9 cellular contexts compared by ENCODE assay signal in the genomic region with DNA sequence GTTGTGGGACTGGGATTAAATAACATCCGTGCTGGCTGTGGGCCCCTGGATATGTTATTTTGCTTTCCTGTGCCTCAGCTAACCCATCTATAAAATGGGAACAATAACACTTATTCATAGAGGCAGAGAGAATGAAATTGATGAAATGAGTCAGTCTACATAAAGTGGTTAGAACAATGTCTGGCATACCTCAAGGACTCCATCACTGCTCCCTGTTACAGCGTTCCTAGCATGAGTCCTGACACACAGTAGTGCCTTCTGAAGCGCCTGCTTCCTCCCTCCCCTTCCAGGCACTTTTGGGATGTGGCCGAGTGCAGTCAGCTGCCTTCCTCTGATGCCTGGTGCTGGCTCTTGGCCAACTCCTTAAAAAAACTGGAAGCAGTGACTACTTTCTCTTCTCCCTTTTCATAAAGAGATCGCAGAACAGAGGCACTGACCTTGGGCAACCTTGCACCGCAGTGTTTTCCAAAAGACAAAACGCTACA.
DNase-seq lines count a peak whose midpoint lies in the region; ATAC-seq lines count a peak whose summit lies in the region.
"Had no signal": no experiment of that assay in that cellular context is flagged by ENCODE, and none has a peak within 500 bp of the region (broad histone marks: within the 10 kb centered on the region; RNA-seq: fewer than 3 reads in every experiment).

No MANE protein-coding gene starts in this region.

- no peaks in the 10 kb centered on the region for H3K9me3 ChIP-seq in right cardiac atrium (ENCODE audit: control insufficient read depth, low read length)
- H3K9me3 ChIP-seq in skeletal muscle satellite cell (replicated peaks; ENCODE audit: low read length): no peaks in the 10 kb centered on the region

- H3K36me3 ChIP-seq in skeletal muscle satellite cell (ENCODE audit: insufficient read depth, low read length): no peaks in the 10 kb centered on the region

- H3K27ac Mint-ChIP-seq in T-helper 2 cell treated with Interferon-gamma antibody and Interleukin-4, amounts not matched to agents 5 μg/mL and 100 μg/mL, for 36 hours: no peak overlapping the region
- H3K27ac Mint-ChIP-seq: activated naive CD8-positive, alpha-beta T cell had no signal

- no peak overlapping the region for H3K4me3 ChIP-seq in right cardiac atrium (ENCODE audit: low read length)
- H3K4me3 ChIP-seq in skeletal muscle satellite cell (ENCODE audit: low read length): peak overlapping the region; percentile 5

- no peaks in the 10 kb centered on the region for H3K9me3 Mint-ChIP-seq in T-helper 2 cell treated with Interferon-gamma antibody and Interleukin-4, amounts not matched to agents 5 μg/mL and 100 μg/mL, for 36 hours

- no peaks in the 10 kb centered on the region for H3K36me3 Mint-ChIP-seq in T-helper 2 cell treated with Interferon-gamma antibody and Interleukin-4, amounts not matched to agents 5 μg/mL and 100 μg/mL, for 36 hours (ENCODE audit: low read depth)
- H3K36me3 Mint-ChIP-seq: activated naive CD8-positive, alpha-beta T cell had no signal

- H3K27me3 Mint-ChIP-seq in T-helper 2 cell treated with Interferon-gamma antibody and Interleukin-4, amounts not matched to agents 5 μg/mL and 100 μg/mL, for 36 hours (ENCODE audit: low read depth): no peaks in the 10 kb centered on the region
- H3K27me3 Mint-ChIP-seq: activated naive CD8-positive, alpha-beta T cell had no signal

- DNase-seq in HS-5 (ENCODE audit: low read depth): peak; percentile 39
- peak; percentile 92 for DNase-seq in amniotic epithelial cell (ENCODE audit: low read depth)
- DNase-seq in right cardiac atrium: peak; percentile 80 to 85 (median 85)
- DNase-seq in cortex of kidney (lab: John Stamatoyannopoulos, UW): no peak
- no peak for DNase-seq in T-helper 2 cell treated with Interferon-gamma antibody and Interleukin-4, amounts not matched to agents 5 μg/mL and 100 μg/mL, for 36 hours (ENCODE audit: low spot score)

- H3K4me2 ChIP-seq in skeletal muscle satellite cell (ENCODE audit: low read length): peak overlapping the region; percentile 44

- WGBS in right cardiac atrium: 18% methylated on average over 7 of the region's 7 CpGs

- H3K4me3 Mint-ChIP-seq in T-helper 2 cell treated with Interferon-gamma antibody and Interleukin-4, amounts not matched to agents 5 μg/mL and 100 μg/mL, for 36 hours: no peak overlapping the region
- H3K4me3 Mint-ChIP-seq: activated naive CD8-positive, alpha-beta T cell had no signal

- no peaks in the 10 kb centered on the region for H3K4me1 Mint-ChIP-seq in T-helper 2 cell treated with Interferon-gamma antibody and Interleukin-4, amounts not matched to agents 5 μg/mL and 100 μg/mL, for 36 hours (ENCODE audit: low read depth)

- intact Hi-C loops in right cardiac atrium (cut with DNase I): no loop called here

- H3K9ac ChIP-seq in skeletal muscle satellite cell (ENCODE audit: low read depth, low read length): peak overlapping the region; percentile 18

- H3K4me1 ChIP-seq in right cardiac atrium (ENCODE audit: control insufficient read depth, insufficient read depth, low read length) (peaks cover 3% of the 10 kb centered on the region), skeletal muscle satellite cell (ENCODE audit: control insufficient read depth, insufficient read depth, low read length) (peaks cover 16% of the 10 kb centered on the region)

- no peak overlapping the region for H3K27ac ChIP-seq in right cardiac atrium (ENCODE audit: low read length)

- ATAC-seq in right cardiac atrium (peak; percentile 71 to 75), GM21737 (IDR thresholded peaks at IDR 0.05; ENCODE audit: unreplicated experiment) (no peak), HG03342 (IDR thresholded peaks at IDR 0.05; ENCODE audit: unreplicated experiment) (no peak)

- H3K27me3 ChIP-seq in right cardiac atrium (ENCODE audit: control insufficient read depth, insufficient read depth) (no peaks in the 10 kb centered on the region), skeletal muscle satellite cell (ENCODE audit: control insufficient read depth, insufficient read depth, low read length) (no peaks in the 10 kb centered on the region)

Comparison
In these comparisons a context has a peak if more than half of its experiments do, and no peak if none do; other contexts are left out.
1. DNase-seq: peak in HS-5 (single experiment), amniotic epithelial cell (single experiment) and right cardiac atrium (3 of 3); none in cortex of kidney (single experiment) and T-helper 2 cell treated with Interferon-gamma antibody and Interleukin-4, amounts not matched to agents 5 μg/mL and 100 μg/mL, for 36 hours (single experiment).
2. ATAC-seq: peak in right cardiac atrium (2 of 2); none in GM21737 (single experiment) and HG03342 (single experiment).